In the genomic region with DNA sequence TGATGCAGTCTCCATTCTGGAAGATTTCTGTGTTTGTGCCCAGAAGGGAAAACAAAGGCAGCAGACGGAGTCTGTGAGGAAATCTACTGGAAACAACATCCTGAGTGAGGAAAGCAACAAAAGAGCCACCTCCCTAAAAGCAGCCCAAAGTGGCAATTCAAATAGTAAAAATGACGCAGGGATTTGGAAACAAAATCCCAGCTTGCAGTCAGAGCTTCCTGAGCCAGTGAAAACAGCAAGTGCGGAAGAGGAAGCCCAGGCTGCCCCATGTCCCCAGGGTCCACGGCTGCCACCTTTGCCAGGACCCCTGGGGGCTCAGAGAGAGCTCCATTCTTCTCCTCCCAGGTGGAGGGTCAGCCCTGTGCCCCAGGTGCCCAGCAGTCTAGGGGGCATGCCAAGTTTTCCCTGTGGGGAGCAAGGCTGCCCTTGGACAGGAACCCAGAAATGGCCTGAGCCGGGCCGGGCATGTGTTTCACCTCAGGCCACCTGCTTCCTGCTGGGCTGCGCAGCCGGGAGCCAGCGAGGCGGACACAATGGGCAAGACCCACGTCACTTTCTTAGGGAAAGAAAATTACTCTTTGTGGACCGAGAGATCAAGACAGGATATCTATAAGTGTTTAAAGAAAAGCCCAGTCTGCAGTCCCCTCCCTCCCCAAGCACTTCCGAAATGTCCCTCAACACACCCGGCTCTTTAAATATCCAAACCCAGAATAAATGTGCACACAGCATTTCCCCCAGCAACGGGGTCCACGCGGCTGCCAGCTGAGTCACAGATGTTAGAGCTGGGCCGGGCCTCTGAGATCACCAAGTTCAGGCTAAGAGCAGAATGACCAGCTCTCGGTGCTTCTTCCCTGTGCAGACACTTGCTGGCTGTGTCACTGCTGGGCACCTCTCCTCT, we compare ENCODE assay signal across 8 cellular contexts.
A peak's percentile ranks its signal among the peaks of the same experiment; 100 is the strongest.
DNase-seq lines count a peak whose midpoint lies in the region; ATAC-seq and TF ChIP-seq lines count a peak whose summit lies in the region.

No MANE protein-coding gene starts in this region.

- H3K4me1 ChIP-seq in Panc1 (ENCODE audit: control insufficient read depth, insufficient read depth, low read length), result no peaks in the 10 kb centered on the region; the same call in 1 of the 2 replicates

- no peak overlapping the region; a peak in 1 of 4 replicates for H3K4me3 ChIP-seq in Panc1 (ENCODE audit: low read depth in 2 of 2, low read length in 2 of 2)
- no peak overlapping the region for H3K4me3 ChIP-seq in fibroblast of villous mesenchyme (ENCODE audit: low read depth, low read length)

- CTCF ChIA-PET in Panc1 (lab: Charles Lee), result no interaction called here
- CTCF ChIA-PET in CD4-positive, alpha-beta T cell (lab: Charles Lee), result no interaction called here

- DNase-seq in Ammon's horn (ENCODE audit: low spot score) (peak; percentile 81), Panc1 (ENCODE audit: low read depth, low spot score) (no peak), fibroblast of villous mesenchyme (ENCODE audit: low read depth) (peak; percentile 81), osteocyte (ENCODE audit: extremely low spot score, unreplicated experiment) (peak; percentile 85), GM20000 (ENCODE audit: low spot score) (no peak), immature natural killer cell (no peak)
- DNase-seq in stimulated activated CD4-positive, alpha-beta T cell treated with anti-CD3 and anti-CD28 coated beads, Interleukin-1b, Interleukin-23, amount 100 ng/mL, for 48 hours, result no peak
- no peak for DNase-seq in CD4-positive, alpha-beta T cell

- H3K9me3 Mint-ChIP-seq in osteocyte (ENCODE audit: unreplicated experiment), result no peaks in the 10 kb centered on the region
- H3K9me3 Mint-ChIP-seq in immature natural killer cell, result peaks cover 0 to 3% (median 0%) of the 10 kb centered on the region in 6 donors
- no peaks in the 10 kb centered on the region for H3K9me3 Mint-ChIP-seq in CD4-positive, alpha-beta T cell

- no peaks in the 10 kb centered on the region for H3K36me3 ChIP-seq in Panc1 (ENCODE audit: control insufficient read depth, insufficient read depth, low read length)

- peak; percentile 75 for ATAC-seq in Panc1
- ATAC-seq in CD4-positive, alpha-beta T cell (ENCODE audit: poor library complexity), result no peak

- peaks cover 55% of the 10 kb centered on the region for H3K4me1 Mint-ChIP-seq in osteocyte (ENCODE audit: unreplicated experiment)
- no peaks in the 10 kb centered on the region for H3K4me1 Mint-ChIP-seq in immature natural killer cell
- H3K4me1 Mint-ChIP-seq in CD4-positive, alpha-beta T cell (ENCODE audit: low read depth), result no peaks in the 10 kb centered on the region

- peak overlapping the region; percentile 54; the same call in 1 of the 2 replicates for H3K27ac ChIP-seq in Panc1 (ENCODE audit: low read length)
- no peak overlapping the region for H3K27ac ChIP-seq in CD4-positive, alpha-beta T cell (ENCODE audit: low read depth, low read length)

- BruUV-seq in Panc1 (replicated peaks; lab: Mats Ljungman, UMichigan), result no TSS peak

- intact Hi-C loops in Panc1 (cut with micrococcal nuclease; ENCODE audit: unreplicated experiment), result no loop called here
- intact Hi-C loops in CD4-positive, alpha-beta T cell (cut with DNase I, micrococcal nuclease), result no loop called here

- H3K36me3 Mint-ChIP-seq in osteocyte (ENCODE audit: unreplicated experiment) (no peaks in the 10 kb centered on the region), immature natural killer cell (no peaks in the 10 kb centered on the region)
- no peaks in the 10 kb centered on the region for H3K36me3 Mint-ChIP-seq in CD4-positive, alpha-beta T cell (ENCODE audit: low read depth)

- H3K27ac Mint-ChIP-seq in osteocyte (ENCODE audit: unreplicated experiment) (peak overlapping the region; percentile 96), immature natural killer cell (no peak overlapping the region)
- H3K27ac Mint-ChIP-seq in CD4-positive, alpha-beta T cell, result no peak overlapping the region

- POLR2A ChIA-PET in Panc1 (lab: Charles Lee), result interaction anchor here (0.5 kb wide), 1 partner anchor 57 kb away, joined by 4 read pairs; no protein-coding TSS in a partner anchor
- POLR2A ChIA-PET in CD4-positive, alpha-beta T cell (lab: Charles Lee), result no interaction called here

- in situ Hi-C loops in Panc1 (cut with HindIII; ENCODE audit: low pct_unique_long_range_greater_than_20kb, low sequenced_read_pairs), result no loop called here

- no peak for TF ChIP-seq CTCF in Panc1 (IDR thresholded peaks at IDR 0.05)
- TF ChIP-seq CTCF in fibroblast of villous mesenchyme (IDR thresholded peaks at IDR 0.05; ENCODE audit: insufficient read depth, low read depth, low read length), result no peak
- no peak for TF ChIP-seq CTCF in osteocyte (IDR thresholded peaks at IDR 0.05)
- TF ChIP-seq CTCF in GM20000 (IDR thresholded peaks at IDR 0.05; ENCODE audit: extremely low read depth, missing control alignments), result no peak
- no peak for TF ChIP-seq CTCF in CD4-positive, alpha-beta T cell (IDR thresholded peaks at IDR 0.05)

- H3K27me3 ChIP-seq in Panc1 (ENCODE audit: control insufficient read depth, insufficient read depth, low read length), result no peaks in the 10 kb centered on the region
- no peaks in the 10 kb centered on the region for H3K27me3 ChIP-seq in CD4-positive, alpha-beta T cell (ENCODE audit: control insufficient read depth, insufficient read depth, low read length)

- H3K27me3 Mint-ChIP-seq in osteocyte (ENCODE audit: unreplicated experiment), result no peaks in the 10 kb centered on the region
- H3K27me3 Mint-ChIP-seq in immature natural killer cell (ENCODE audit: low read depth in 3 of 3), result peaks cover 2 to 8% (median 2%) of the 10 kb centered on the region in 3 donors
- H3K27me3 Mint-ChIP-seq in CD4-positive, alpha-beta T cell, result no peaks in the 10 kb centered on the region

- no peaks in the 10 kb centered on the region for H3K9me3 ChIP-seq in Panc1 (ENCODE audit: control insufficient read depth, insufficient read depth, low read depth, low read length)
- no peaks in the 10 kb centered on the region for H3K9me3 ChIP-seq in CD4-positive, alpha-beta T cell (ENCODE audit: control insufficient read depth, low read length)

- H3K4me3 Mint-ChIP-seq in osteocyte (ENCODE audit: unreplicated experiment) (peak overlapping the region; percentile 54), immature natural killer cell (no peak overlapping the region)
- no peak overlapping the region for H3K4me3 Mint-ChIP-seq in CD4-positive, alpha-beta T cell

Comparison
In these comparisons a context has a peak if more than half of its experiments do, and no peak if none do; other contexts are left out.
1. DNase-seq: peak in Ammon's horn (single experiment), fibroblast of villous mesenchyme (single experiment) and osteocyte (single experiment); none in Panc1 (single experiment), stimulated activated CD4-positive, alpha-beta T cell treated with anti-CD3 and anti-CD28 coated beads, Interleukin-1b, Interleukin-23, amount 100 ng/mL, for 48 hours (single experiment), GM20000 (single experiment), immature natural killer cell (0 of 3) and CD4-positive, alpha-beta T cell (0 of 10).